20 cellular contexts compared by ENCODE assay signal in the genomic region with DNA sequence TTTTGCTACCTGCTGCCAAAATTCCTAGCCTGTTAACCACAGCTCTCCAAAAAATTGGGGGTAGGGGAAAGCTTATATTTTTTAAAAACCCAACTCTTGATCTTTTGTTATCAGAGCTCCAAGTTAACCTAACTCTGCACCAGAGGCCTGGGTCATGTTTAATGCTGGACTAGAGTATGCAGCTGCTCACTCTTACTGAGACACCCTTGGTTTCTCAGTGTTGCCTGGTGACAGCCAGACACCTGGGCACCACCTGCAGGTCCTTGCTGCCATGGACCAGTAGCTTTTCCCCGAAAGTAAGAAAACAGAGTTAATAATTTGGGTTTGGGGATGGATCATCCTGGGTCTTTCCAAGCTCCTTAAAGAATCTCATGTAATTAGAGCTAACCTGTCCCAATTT.
"Had no signal": no experiment of that assay in that cellular context is flagged by ENCODE, and none has a peak within 500 bp of the region (broad histone marks: within the 10 kb centered on the region; RNA-seq: fewer than 3 reads in every experiment).

No MANE protein-coding gene starts in this region.

- H2AFZ ChIP-seq: PC-9 had no signal

- H3K27me3 ChIP-seq: cardiac muscle cell had no signal

- H3K4me3 ChIP-seq: cardiac muscle cell, K562, PC-9 had no signal

- DNase-seq: activated CD4-positive, alpha-beta T cell treated with anti-CD3 and anti-CD28 coated beads for 48 hours; activated CD4-positive, alpha-beta T cell treated with anti-CD3 and anti-CD28 coated beads, Interleukin-2, amount 50 U/mL, for 4 hours; activated CD4-positive, CD25-positive, alpha-beta regulatory T cell treated with anti-CD3 and anti-CD28 coated beads, Interleukin-2, amount 50 U/mL, for 72 hours; activated CD8-positive, alpha-beta memory T cell treated with anti-CD3 and anti-CD28 coated beads, Interleukin-2, amount 50 U/mL, for 48 hours; activated CD8-positive, alpha-beta T cell treated with anti-CD3 and anti-CD28 coated beads, Interleukin-2, amount 10 ng/mL, durations not matched to agents 7 days and 5 days; activated naive CD4-positive, alpha-beta T cell; activated T-cell treated with anti-CD3 and anti-CD28 coated beads, Interleukin-2, amount 50 U/mL, for 1 hour; amniotic stem cell; cerebellar nuclear complex; Karpas-422; MM.1S; NCI-H1694; NCI-H2029; NCI-H226; NCI-H82; PC-9; SHP77 treated with DMSO at 0.1 percent for 48 hours had no signal

- ATAC-seq: activated CD8-positive, alpha-beta T cell treated with anti-CD3 and anti-CD28 coated beads, Interleukin-2, amount 10 ng/mL, durations not matched to agents 7 days and 5 days; K562; WTC11 had no signal

- H3K36me3 ChIP-seq: cardiac muscle cell had no signal

- H3K4me2 ChIP-seq: PC-9 had no signal

- H3K27ac ChIP-seq: cardiac muscle cell, PC-9 had no signal
